ENCODE assay signal across 15 cellular contexts in genomic region chr2:15874311-15874710, GRCh38.
DNase-seq lines count a peak whose midpoint lies in the region; ATAC-seq, FAIRE-seq and TF ChIP-seq lines count a peak whose summit lies in the region.
"Had no signal": no experiment of that assay in that cellular context is flagged by ENCODE, and none has a peak within 500 bp of the region (broad histone marks: within the 10 kb centered on the region; RNA-seq: fewer than 3 reads in every experiment).

No MANE protein-coding gene starts in this region.

- TF ChIP-seq EP300 in HepG2 (IDR thresholded peaks at IDR 0.05; ENCODE audit: low read depth in 2 of 2, low read length in 2 of 2) (no peak), HepG2 (CRISPR knock-in tag; IDR thresholded peaks at IDR 0.05; ENCODE audit: borderline replicate concordance) (no peak), tibial nerve (IDR thresholded peaks at IDR 0.05) (no peak)

- CTCF ChIA-PET in HepG2 (lab: Yijun Ruan, JAX; ENCODE audit: low intra/inter-chr PET ratio, low total read pairs): no interaction called here

- no peak overlapping the region for H2AFZ ChIP-seq in HepG2 (ENCODE audit: low read length)

- TF ChIP-seq CTCF in HepG2 (CRISPR knock-in tag; IDR thresholded peaks at IDR 0.05) (no peak), type B pancreatic cell (conservative IDR thresholded peaks at IDR 0.05) (no peak), tibial nerve (IDR thresholded peaks at IDR 0.05) (no peak)

- no peak overlapping the region for H3K4me3 ChIP-seq in HepG2 (replicated peaks in 1 of 3; ENCODE audit: insufficient read depth in 1 of 3, low read depth in 2 of 3, low read length in 3 of 3)
- H3K4me3 ChIP-seq in tibial nerve: no peak overlapping the region
- H3K4me3 ChIP-seq: K562 had no signal

- no peak overlapping the region for H3K27ac ChIP-seq in HepG2 (ENCODE audit: extremely low read length, insufficient read depth, low read length)
- H3K27ac ChIP-seq in tibial nerve: no peak overlapping the region

- H3K36me3 Mint-ChIP-seq in type B pancreatic cell: peaks cover 3% of the 10 kb centered on the region

- no peak for TF ChIP-seq RAD21 in HepG2 (CRISPR knock-in tag; IDR thresholded peaks at IDR 0.05)

- H3K9ac ChIP-seq in HepG2 (ENCODE audit: insufficient read depth, low read depth, low read length): no peak overlapping the region

- in situ Hi-C loops in HepG2 (cut with HindIII; ENCODE audit: extremely low pct_ligation_motif_present, low pct_unique_long_range_greater_than_20kb): no loop called here

- H3K27me3 Mint-ChIP-seq in type B pancreatic cell: no peaks in the 10 kb centered on the region

- no peak for FAIRE-seq in HepG2 (lab: Jason Lieb, UNC)
- FAIRE-seq: K562 had no signal

- 20% methylated on average over 2 of the region's 2 CpGs for WGBS in HepG2 (ENCODE audit: low lambda C conversion rate)
- WGBS in tibial nerve, 2 donors: 90 to 97% methylated on average over 2 of the region's 2 CpGs

- H3K27me3 ChIP-seq in HepG2 (ENCODE audit: control insufficient read depth in 1 of 2, insufficient read depth in 2 of 2, low read length in 2 of 2): 0 out of 5 replicates have a peak, but pooled peaks cover 0 to 3% of the 10 kb centered on the region in 2 experiments
- H3K27me3 ChIP-seq in tibial nerve: no peaks in the 10 kb centered on the region

- TF ChIP-seq POLR2A in HepG2 (IDR thresholded peaks at IDR 0.05; ENCODE audit: insufficient read depth in 1 of 2, low read depth in 2 of 2, low read length in 2 of 2): no peak
- no peak for TF ChIP-seq POLR2A in tibial nerve (IDR thresholded peaks at IDR 0.05)

- no peaks in the 10 kb centered on the region for H3K79me2 ChIP-seq in HepG2 (ENCODE audit: insufficient read depth, low read length)

- no peaks in the 10 kb centered on the region for H3K36me3 ChIP-seq in HepG2 (replicated peaks in 1 of 2; ENCODE audit: control insufficient read depth in 1 of 2, insufficient read depth in 2 of 2, low read length in 2 of 2)
- no peaks in the 10 kb centered on the region for H3K36me3 ChIP-seq in tibial nerve

- peaks cover 7% of the 10 kb centered on the region; the same call in 1 of the 2 replicates for H3K4me1 ChIP-seq in HepG2 (ENCODE audit: insufficient read depth, low read length)
- no peaks in the 10 kb centered on the region for H3K4me1 ChIP-seq in tibial nerve

- no peaks in the 10 kb centered on the region for H4K20me1 ChIP-seq in HepG2 (ENCODE audit: insufficient read depth, low read length)

- POLR2A ChIA-PET in HepG2 (lab: Yijun Ruan, JAX): no interaction called here

- H3K4me2 ChIP-seq in HepG2 (ENCODE audit: low read depth, low read length): no peak overlapping the region

- peaks cover 11% of the 10 kb centered on the region for H3K4me1 Mint-ChIP-seq in type B pancreatic cell (ENCODE audit: unreplicated experiment)

- H3K9me3 Mint-ChIP-seq in type B pancreatic cell: no peaks in the 10 kb centered on the region

- peak overlapping the region; percentile 15 for H3K27ac Mint-ChIP-seq in type B pancreatic cell

- H3K4me3 Mint-ChIP-seq in type B pancreatic cell: no peak overlapping the region

- intact Hi-C loops in HepG2 (cut with micrococcal nuclease; ENCODE audit: unreplicated experiment): no loop called here

- BruUV-seq in HepG2 (replicated peaks; lab: Mats Ljungman, UMichigan): no TSS peak

- DNase-seq in HPDE6-E6E7 (ENCODE audit: extremely low spot score) (peak; percentile 11), HepG2 (ENCODE audit: low spot score) (no peak), type B pancreatic cell (ENCODE audit: extremely low spot score, unreplicated experiment) (no peak), tibial nerve (ENCODE audit: low spot score in 2 of 2) (no peak), SIG-M5 treated with dmso at 0.1 percent for 504 hours (lab: John Stamatoyannopoulos, UW; ENCODE audit: unreplicated experiment) (no peak), putamen (ENCODE audit: low spot score) (no peak)
- DNase-seq: ACHN, EL, HCEC 1CT, NCI-H1417 treated with DMSO at 0.1 percent for 48 hours, NCI-H2029 treated with DMSO at 0.1 percent for 48 hours, NCI-H510A treated with DMSO at 0.1 percent for 48 hours had no signal

- H3K9me3 ChIP-seq in HepG2 (ENCODE audit: low read length): no peaks in the 10 kb centered on the region
- peaks cover 0 to 11% (median 0%) of the 10 kb centered on the region in 4 donors for H3K9me3 ChIP-seq in tibial nerve

- ATAC-seq in esophagus mucosa (peak; percentile 82), HepG2 (peak; percentile 57)
- ATAC-seq: K562, Panc1 had no signal

TF ChIP-seq in HepG2, 621 proteins besides CTCF, POLR2A, EP300 and RAD21:
- TF ChIP-seq NAIF1 (CRISPR knock-in tag; IDR thresholded peaks at IDR 0.05; ENCODE audit: borderline replicate concordance) (no peak), TGIF2 (CRISPR knock-in tag; IDR thresholded peaks at IDR 0.05) (no peak)
